In genomic region chr15:85404922-85405293, GRCh38 we compare ENCODE assay signal across 10 cellular contexts. TPM values are rescaled to one million over a fixed set of nuclear protein-coding genes. Genes with fewer than 3 reads are reported as not detected.
DNase-seq lines count a peak whose midpoint lies in the region; ATAC-seq, FAIRE-seq and TF ChIP-seq lines count a peak whose summit lies in the region.
"Had no signal": no experiment of that assay in that cellular context is flagged by ENCODE, and none has a peak within 500 bp of the region (broad histone marks: within the 10 kb centered on the region; RNA-seq: fewer than 3 reads in every experiment).

No MANE protein-coding gene starts in this region.

- ATAC-seq in heart left ventricle: peak in 1 of 4 donors; percentile 12
- no peak for ATAC-seq in left cardiac atrium
- ATAC-seq in upper lobe of left lung (ENCODE audit: low FRiP score in 2 of 2): no peak
- ATAC-seq in HG02571 (IDR thresholded peaks at IDR 0.05; ENCODE audit: unreplicated experiment): no peak

- H3K9me1 ChIP-seq in keratinocyte (ENCODE audit: control insufficient read depth, extremely low read depth, insufficient read depth, low read length): no peaks in the 10 kb centered on the region

- no peaks in the 10 kb centered on the region for H4K20me1 ChIP-seq in keratinocyte (ENCODE audit: control insufficient read depth, extremely low read depth, insufficient read depth, low read length)

- no peak for TF ChIP-seq CTCF in heart left ventricle (IDR thresholded peaks at IDR 0.05)
- no peak for TF ChIP-seq CTCF in keratinocyte (optimal IDR thresholded peaks at IDR 0.05 in 1 of 3, IDR thresholded peaks at IDR 0.05 in 1 of 3, conservative IDR thresholded peaks at IDR 0.05 in 1 of 3; ENCODE audit: extremely low read depth in 1 of 3, insufficient read depth in 2 of 3, low read length in 3 of 3)
- TF ChIP-seq CTCF in tibial nerve (IDR thresholded peaks at IDR 0.05): no peak
- no peak for TF ChIP-seq CTCF in upper lobe of left lung (IDR thresholded peaks at IDR 0.05)

- H3K4me1 ChIP-seq in heart left ventricle (peaks cover 0 to 89% (median 75%) of the 10 kb centered on the region in 12 donors), keratinocyte (ENCODE audit: control insufficient read depth, extremely low read depth, insufficient read depth, low read length) (peaks cover 36% of the 10 kb centered on the region), tibial nerve (peaks cover 0 to 68% (median 61%) of the 10 kb centered on the region in 4 donors), upper lobe of left lung (peaks cover 59 to 76% (median 68%) of the 10 kb centered on the region in 4 donors)

- peaks cover 6% of the 10 kb centered on the region for H3K36me3 Mint-ChIP-seq in activated T-helper 2 cell treated with anti-CD3 and anti-CD28 coated beads, Interferon-gamma antibody, Interleukin-2, Interleukin-4, amounts not matched to agents 10 μg/mL and 5 μg/mL and 100 μg/mL, durations not matched to agents 14 hours and 24 hours and 36 hours (ENCODE audit: low read depth)

- H3K27me3 ChIP-seq in heart left ventricle (no peaks in the 10 kb centered on the region), keratinocyte (ENCODE audit: control insufficient read depth, extremely low read depth, insufficient read depth, low read length) (no peaks in the 10 kb centered on the region), tibial nerve (no peaks in the 10 kb centered on the region), upper lobe of left lung (no peaks in the 10 kb centered on the region)

- DNase-seq in heart left ventricle (no peak), left cardiac atrium (no peak), keratinocyte (ENCODE audit: low read depth, low spot score) (no peak), tibial nerve (ENCODE audit: low spot score in 2 of 2) (no peak), upper lobe of left lung (no peak)
- DNase-seq in activated T-helper 2 cell treated with anti-CD3 and anti-CD28 coated beads, Interferon-gamma antibody, Interleukin-2, Interleukin-4, amounts not matched to agents 10 μg/mL and 5 μg/mL and 100 μg/mL, durations not matched to agents 14 hours and 24 hours and 36 hours (ENCODE audit: low spot score): no peak
- DNase-seq in stimulated activated CD4-positive, alpha-beta T cell treated with anti-CD3 and anti-CD28 coated beads, Interleukin-2, amount 100 ng/mL, for 24 hours: no peak
- DNase-seq: activated CD8-positive, alpha-beta memory T cell treated with anti-CD3 and anti-CD28 coated beads for 24 hours; erythroblast had no signal

- H3K9me3 Mint-ChIP-seq in activated T-helper 2 cell treated with anti-CD3 and anti-CD28 coated beads, Interferon-gamma antibody, Interleukin-2, Interleukin-4, amounts not matched to agents 10 μg/mL and 5 μg/mL and 100 μg/mL, durations not matched to agents 14 hours and 24 hours and 36 hours: peaks cover 3% of the 10 kb centered on the region

- H3K27ac ChIP-seq in heart left ventricle: peak overlapping the region in 8 of 12 donors; percentile 0 to 68 (median 32)
- peak overlapping the region; percentile 41 for H3K27ac ChIP-seq in keratinocyte (ENCODE audit: control insufficient read depth, insufficient read depth, low read length)
- H3K27ac ChIP-seq in tibial nerve: peak overlapping the region in 3 of 4 donors; percentile 36 to 82 (median 68)
- H3K27ac ChIP-seq in upper lobe of left lung: peak overlapping the region in 2 of 4 donors; percentile 58 to 67

- no peak overlapping the region for H3K4me3 Mint-ChIP-seq in activated T-helper 2 cell treated with anti-CD3 and anti-CD28 coated beads, Interferon-gamma antibody, Interleukin-2, Interleukin-4, amounts not matched to agents 10 μg/mL and 5 μg/mL and 100 μg/mL, durations not matched to agents 14 hours and 24 hours and 36 hours (ENCODE audit: low read depth)

- no peak overlapping the region for H3K4me3 ChIP-seq in heart left ventricle
- no peak overlapping the region for H3K4me3 ChIP-seq in keratinocyte (ENCODE audit: control insufficient read depth in 2 of 3, extremely low read depth in 1 of 3, insufficient read depth in 2 of 3, low read depth in 1 of 3, low read length in 3 of 3)
- no peak overlapping the region for H3K4me3 ChIP-seq in tibial nerve
- no peak overlapping the region for H3K4me3 ChIP-seq in upper lobe of left lung

- WGBS in heart left ventricle, 4 donors: 28 to 35% (median 30%) methylated on average over 2 of the region's 2 CpGs
- WGBS in tibial nerve, 2 donors: 4 to 24% methylated on average over 2 of the region's 2 CpGs
- WGBS in upper lobe of left lung, 2 donors: 25 to 52% methylated on average over 2 of the region's 2 CpGs

- peaks cover 61% of the 10 kb centered on the region for H3K4me1 Mint-ChIP-seq in activated T-helper 2 cell treated with anti-CD3 and anti-CD28 coated beads, Interferon-gamma antibody, Interleukin-2, Interleukin-4, amounts not matched to agents 10 μg/mL and 5 μg/mL and 100 μg/mL, durations not matched to agents 14 hours and 24 hours and 36 hours (ENCODE audit: low read depth)

- peak overlapping the region; percentile 65 for H3K4me2 ChIP-seq in keratinocyte (ENCODE audit: control insufficient read depth, extremely low read depth, insufficient read depth, low read depth, low read length)

- FAIRE-seq in keratinocyte (lab: Jason Lieb, UNC): peak; percentile 5

- peaks cover 96% of the 10 kb centered on the region for H3K79me2 ChIP-seq in keratinocyte (ENCODE audit: control insufficient read depth, insufficient read depth, low read length)

- H3K27ac Mint-ChIP-seq in activated T-helper 2 cell treated with anti-CD3 and anti-CD28 coated beads, Interferon-gamma antibody, Interleukin-2, Interleukin-4, amounts not matched to agents 10 μg/mL and 5 μg/mL and 100 μg/mL, durations not matched to agents 14 hours and 24 hours and 36 hours: peak overlapping the region; percentile 23

- dilution Hi-C loops in keratinocyte (cut with MboI; ENCODE audit: extremely low pct_ligation_motif_present, low sequenced_read_pairs): no loop called here

- H3K27me3 Mint-ChIP-seq in activated T-helper 2 cell treated with anti-CD3 and anti-CD28 coated beads, Interferon-gamma antibody, Interleukin-2, Interleukin-4, amounts not matched to agents 10 μg/mL and 5 μg/mL and 100 μg/mL, durations not matched to agents 14 hours and 24 hours and 36 hours (ENCODE audit: low read depth): no peaks in the 10 kb centered on the region

- TF ChIP-seq POLR2A in heart left ventricle (IDR thresholded peaks at IDR 0.05) (no peak), tibial nerve (IDR thresholded peaks at IDR 0.05) (no peak), upper lobe of left lung (IDR thresholded peaks at IDR 0.05) (no peak)

- peak overlapping the region; percentile 18 for H3K9ac ChIP-seq in keratinocyte (ENCODE audit: control insufficient read depth, extremely low read depth, insufficient read depth, low read length)

- H3K9me3 ChIP-seq in heart left ventricle (no peaks in the 10 kb centered on the region), keratinocyte (ENCODE audit: control insufficient read depth, low read depth, low read length) (no peaks in the 10 kb centered on the region), tibial nerve (no peaks in the 10 kb centered on the region), upper lobe of left lung (no peaks in the 10 kb centered on the region)

- H2AFZ ChIP-seq in keratinocyte (ENCODE audit: control insufficient read depth, low read length): no peak overlapping the region

- TF ChIP-seq EP300 in tibial nerve (IDR thresholded peaks at IDR 0.05) (no peak), upper lobe of left lung (IDR thresholded peaks at IDR 0.05) (no peak)

- H3K36me3 ChIP-seq in heart left ventricle: peaks cover 0 to 3% (median 0%) of the 10 kb centered on the region in 9 donors
- no peaks in the 10 kb centered on the region for H3K36me3 ChIP-seq in keratinocyte (ENCODE audit: control insufficient read depth in 2 of 2, extremely low read depth in 1 of 2, insufficient read depth in 2 of 2, low read length in 2 of 2)
- no peaks in the 10 kb centered on the region for H3K36me3 ChIP-seq in tibial nerve
- no peaks in the 10 kb centered on the region for H3K36me3 ChIP-seq in upper lobe of left lung

- intact Hi-C loops in heart left ventricle (cut with DNase I): loop anchor here in 1 of 10 donors (10.0 kb wide), 1 partner anchor 80 kb away; no protein-coding TSS in a partner anchor
- intact Hi-C loops in left cardiac atrium (cut with DNase I): no loop called here
- intact Hi-C loops in activated T-helper 2 cell treated with anti-CD3 and anti-CD28 coated beads, Interferon-gamma antibody, Interleukin-2, Interleukin-4, amounts not matched to agents 10 μg/mL and 5 μg/mL and 100 μg/mL, durations not matched to agents 14 hours and 24 hours and 36 hours (cut with micrococcal nuclease): no loop called here

RNA-seq across cellular contexts. Expression of gene AKAP13, which starts 24.5 kb away (rescaled TPM):
- total RNA-seq in heart left ventricle (100 to 1,000 TPM; 259 to 598 (median 357) TPM), left cardiac atrium (100 to 1,000 TPM; 217 to 302 TPM), tibial nerve (100 to 1,000 TPM; 332 to 362 (median 351) TPM), upper lobe of left lung (1,000 to 10,000 TPM in 1 of 6 donors, 100 to 1,000 TPM in 5; 329 to 1,278 (median 748) TPM)
- polyA plus RNA-seq in heart left ventricle (100 to 1,000 TPM; 124 to 169 TPM), keratinocyte (8.4 to 17.0 TPM (median 16.7 TPM) in 3 replicates)
- total RNA-seq in activated T-helper 2 cell treated with anti-CD3 and anti-CD28 coated beads, Interferon-gamma antibody, Interleukin-2, Interleukin-4, amounts not matched to agents 10 μg/mL and 5 μg/mL and 100 μg/mL, durations not matched to agents 14 hours and 24 hours and 36 hours: 92.1 and 107 TPM in 2 replicates
- polyA plus RNA-seq in keratinocyte (2011; ENCODE audit: low read depth): 156 TPM
- polyA plus RNA-seq in keratinocyte (2011; cell fraction: cytosol; rRNA removed): 8.4 and 9.5 TPM in 2 replicates
- 59.3 and 73.1 TPM in 2 replicates for polyA plus RNA-seq in keratinocyte (2011; cell fraction: nucleus; rRNA removed)
- 17.9 and 38.7 TPM in 2 replicates for polyA plus RNA-seq in keratinocyte (2012; ENCODE audit: low replicate concordance)
- 53.0 to 98.1 TPM (median 93.5 TPM) in 3 replicates for polyA minus RNA-seq in keratinocyte
- polyA minus RNA-seq in keratinocyte (2011; cell fraction: cytosol; rRNA and poly(A)+ RNA removed): 21.5 TPM
- polyA minus RNA-seq in keratinocyte (2011; cell fraction: nucleus; rRNA and poly(A)+ RNA removed): 110 and 218 TPM in 2 replicates
